1 cellular context compared by ENCODE assay signal in genomic region chr11:610146-610801, GRCh38.
TF ChIP-seq lines count a peak whose summit lies in the region.

No MANE protein-coding gene starts in this region.

TF ChIP-seq in GM12878, 131 proteins besides CTCF, POLR2A, EP300 and RAD21:
- no peak for TF ChIP-seq ZNF274 (IDR thresholded peaks at IDR 0.05; ENCODE audit: insufficient read depth, insufficient read length)
- no peak for TF ChIP-seq BHLHE40 (IDR thresholded peaks at IDR 0.05; ENCODE audit: borderline replicate concordance in 1 of 2, low read depth in 2 of 2, low read length in 1 of 2)
- TF ChIP-seq NFXL1 (IDR thresholded peaks at IDR 0.05; ENCODE audit: borderline replicate concordance) = no peak
- no peak for TF ChIP-seq ZBTB40 (IDR thresholded peaks at IDR 0.05; ENCODE audit: borderline replicate concordance)
- no peak for TF ChIP-seq SIX5 (IDR thresholded peaks at IDR 0.05; ENCODE audit: low read depth, low read length, severe bottlenecking)
- no peak for TF ChIP-seq KAT2A (conservative IDR thresholded peaks at IDR 0.05; ENCODE audit: control insufficient read depth, low read depth, low read length)
